In genomic region chr5:75336625-75337336, GRCh38 we compare ENCODE assay signal across 7 cellular contexts. TPM values are rescaled to one million over a fixed set of nuclear protein-coding genes. Genes with fewer than 3 reads are reported as not detected.
DNase-seq lines count a peak whose midpoint lies in the region; ATAC-seq and TF ChIP-seq lines count a peak whose summit lies in the region.

Gene HMGCR, plus strand, starts transcription at chr5:75337220. Its CDS starts 5,386 bp downstream, at chr5:75342606.

- peaks cover 32% of the 10 kb centered on the region for H3K4me1 ChIP-seq in hepatocyte (ENCODE audit: insufficient read depth)

- peak; percentile 34 for TF ChIP-seq CTCF in hepatocyte (IDR thresholded peaks at IDR 0.05; ENCODE audit: poor library complexity)

- DNase-seq in NCI-H2029 (lab: John Stamatoyannopoulos, UW) = peak; percentile 99
- DNase-seq in T-helper 9 cell = peak; percentile 92
- peak; percentile 100 for DNase-seq in astrocyte of the hippocampus (ENCODE audit: low read depth, low spot score)
- DNase-seq in hepatocyte (ENCODE audit: low spot score) = peak; percentile 99
- peak; percentile 97 for DNase-seq in retina

- peaks cover 43% of the 10 kb centered on the region for H3K79me2 ChIP-seq in hepatocyte

- ATAC-seq in GM18505 (IDR thresholded peaks at IDR 0.05; ENCODE audit: unreplicated experiment) (peak; percentile 98), HG02973 (IDR thresholded peaks at IDR 0.05; ENCODE audit: unreplicated experiment) (peak; percentile 98)

- H3K27me3 ChIP-seq in hepatocyte = no peaks in the 10 kb centered on the region

- no peaks in the 10 kb centered on the region for H3K9me2 ChIP-seq in hepatocyte (replicated peaks; ENCODE audit: insufficient read depth)

- peaks cover 40% of the 10 kb centered on the region for H4K20me1 ChIP-seq in hepatocyte (ENCODE audit: insufficient read depth, poor library complexity, severe bottlenecking)

- H3K4me3 ChIP-seq in hepatocyte = peak within 1 kb of the TSS; percentile 61

- under 1% methylated on average over 54 of the region's 55 CpGs for WGBS in hepatocyte (ENCODE audit: low lambda C conversion rate, missing lambda C conversion rate)

- peak within 1 kb of the TSS; percentile 76 for H2AFZ ChIP-seq in hepatocyte

- no peaks in the 10 kb centered on the region for H3K9me3 ChIP-seq in hepatocyte (ENCODE audit: low read depth)

- H3K36me3 ChIP-seq in hepatocyte (replicated peaks; ENCODE audit: insufficient read depth, low read depth) = no peaks in the 10 kb centered on the region

- peak within 1 kb of the TSS; percentile 86 for H3K4me2 ChIP-seq in hepatocyte

- TF ChIP-seq POLR2A in GM18505 (IDR thresholded peaks at IDR 0.05; ENCODE audit: borderline replicate concordance, extremely low read depth, insufficient read depth, insufficient read length) = peak; percentile 97

- H3K27ac ChIP-seq in hepatocyte = peak within 1 kb of the TSS; percentile 95

RNA-seq across cellular contexts. Expression of gene HMGCR, which starts in this region (rescaled TPM):
- total RNA-seq in hepatocyte = 207 and 208 TPM in 2 replicates
- 70.2 and 76.1 TPM in 2 replicates for polyA plus RNA-seq in hepatocyte

Comparison
In these comparisons a context has a peak if more than half of its experiments do, and no peak if none do; other contexts are left out.
1. Peak in every context shown above with its lines: DNase-seq, ATAC-seq, H3K4me3 ChIP-seq and H3K27ac ChIP-seq.